Comparison of ENCODE assay signal across 8 cellular contexts in genomic region chr4:153248641-153249198, GRCh38. TPM values are rescaled to one million over a fixed set of nuclear protein-coding genes. Genes with fewer than 3 reads are reported as not detected.
DNase-seq lines count a peak whose midpoint lies in the region; ATAC-seq and TF ChIP-seq lines count a peak whose summit lies in the region.

No MANE protein-coding gene starts in this region.

- H3K27ac ChIP-seq in HL-60 (replicated peaks) (no peak overlapping the region), right atrium auricular region (peak overlapping the region; percentile 57 to 67), spleen (peak overlapping the region; percentile 8 to 80 (median 69))

- no peak for TF ChIP-seq POLR2A in spleen (IDR thresholded peaks at IDR 0.05)

- CTCF ChIA-PET in activated CD8-positive, alpha-beta T cell treated with anti-CD3 and anti-CD28 coated beads, Interleukin-2, amount 10 ng/mL, durations not matched to agents 7 days and 5 days (lab: Charles Lee): interaction anchor here (1.4 to 1.5 kb wide), 2 partner anchors 98 to 394 kb away, joined by 3 read pairs; no protein-coding TSS in a partner anchor

- WGBS in spleen, 5 donors: 18 to 19% (median 19%) methylated on average over 14 of the region's 14 CpGs

- peak overlapping the region; percentile 9 for H3K27ac Mint-ChIP-seq in activated CD8-positive, alpha-beta T cell treated with anti-CD3 and anti-CD28 coated beads, Interleukin-2, amount 10 ng/mL, durations not matched to agents 7 days and 5 days

- H3K9me3 Mint-ChIP-seq in activated CD8-positive, alpha-beta T cell treated with anti-CD3 and anti-CD28 coated beads, Interleukin-2, amount 10 ng/mL, durations not matched to agents 7 days and 5 days (ENCODE audit: insufficient read depth): no peaks in the 10 kb centered on the region

- H3K9me3 ChIP-seq in right atrium auricular region (no peaks in the 10 kb centered on the region), spleen (no peaks in the 10 kb centered on the region)

- H3K27me3 Mint-ChIP-seq in activated CD8-positive, alpha-beta T cell treated with anti-CD3 and anti-CD28 coated beads, Interleukin-2, amount 10 ng/mL, durations not matched to agents 7 days and 5 days (ENCODE audit: low read depth): peaks cover 7% of the 10 kb centered on the region

- peaks cover 14% of the 10 kb centered on the region for H3K4me1 Mint-ChIP-seq in activated CD8-positive, alpha-beta T cell treated with anti-CD3 and anti-CD28 coated beads, Interleukin-2, amount 10 ng/mL, durations not matched to agents 7 days and 5 days (ENCODE audit: low read depth)

- POLR2A ChIA-PET in activated CD8-positive, alpha-beta T cell treated with anti-CD3 and anti-CD28 coated beads, Interleukin-2, amount 10 ng/mL, durations not matched to agents 7 days and 5 days (lab: Charles Lee): no interaction called here

- intact Hi-C loops in spleen (cut with DNase I; ENCODE audit: low total_unique reads): no loop called here

- no peak for DNase-seq in HL-60 (ENCODE audit: low read depth in 1 of 2, low spot score in 1 of 2)
- no peak for DNase-seq in activated CD8-positive, alpha-beta T cell treated with anti-CD3 and anti-CD28 coated beads, Interleukin-2, amount 10 ng/mL, durations not matched to agents 7 days and 5 days
- DNase-seq in right atrium auricular region (ENCODE audit: low spot score): no peak
- peak; percentile 80 for DNase-seq in spleen
- no peak for DNase-seq in middle frontal gyrus (ENCODE audit: extremely low spot score, low spot score)
- DNase-seq in midbrain (lab: John Stamatoyannopoulos, UW): no peak
- DNase-seq in OCI-M1 (lab: John Stamatoyannopoulos, UW): no peak

- H3K27me3 ChIP-seq in HL-60 (ENCODE audit: insufficient read depth, poor library complexity, severe bottlenecking) (no peaks in the 10 kb centered on the region), right atrium auricular region (no peaks in the 10 kb centered on the region), spleen (replicated peaks in 1 of 7) (peaks cover 0 to 7% (median 0%) of the 10 kb centered on the region in 7 donors)

- H3K4me1 ChIP-seq in right atrium auricular region: peaks cover 0 to 26% of the 10 kb centered on the region in 2 donors
- H3K4me1 ChIP-seq in spleen: peaks cover 8 to 39% (median 19%) of the 10 kb centered on the region in 6 donors

- no peaks in the 10 kb centered on the region for H3K36me3 ChIP-seq in right atrium auricular region
- no peaks in the 10 kb centered on the region for H3K36me3 ChIP-seq in spleen

- ATAC-seq in GM18867 (IDR thresholded peaks at IDR 0.05; ENCODE audit: unreplicated experiment): peak; percentile 3
- no peak for ATAC-seq in activated CD8-positive, alpha-beta T cell treated with anti-CD3 and anti-CD28 coated beads, Interleukin-2, amount 10 ng/mL, durations not matched to agents 7 days and 5 days

- no peaks in the 10 kb centered on the region for H3K36me3 Mint-ChIP-seq in activated CD8-positive, alpha-beta T cell treated with anti-CD3 and anti-CD28 coated beads, Interleukin-2, amount 10 ng/mL, durations not matched to agents 7 days and 5 days (ENCODE audit: low read depth)

- TF ChIP-seq CTCF in HL-60 (IDR thresholded peaks at IDR 0.05; ENCODE audit: insufficient read depth, low read length) (no peak), right atrium auricular region (IDR thresholded peaks at IDR 0.05) (no peak), spleen (IDR thresholded peaks at IDR 0.05 in 8 of 11, conservative IDR thresholded peaks at IDR 0.05 in 3 of 11) (no peak)

- H3K4me3 Mint-ChIP-seq in activated CD8-positive, alpha-beta T cell treated with anti-CD3 and anti-CD28 coated beads, Interleukin-2, amount 10 ng/mL, durations not matched to agents 7 days and 5 days: peak overlapping the region; percentile 81

- peak overlapping the region; percentile 44 for H3K4me3 ChIP-seq in HL-60 (replicated peaks; ENCODE audit: insufficient read depth, low read length)
- H3K4me3 ChIP-seq in right atrium auricular region: peak overlapping the region; percentile 47 to 55
- peak overlapping the region; percentile 24 to 67 (median 46) for H3K4me3 ChIP-seq in spleen

RNA-seq across cellular contexts. Expression of gene TRIM2, which starts 44.5 kb away (rescaled TPM):
- under 1 TPM; 0.13 to 0.18 TPM for total RNA-seq in activated CD8-positive, alpha-beta T cell treated with anti-CD3 and anti-CD28 coated beads, Interleukin-2, amount 10 ng/mL, durations not matched to agents 7 days and 5 days
- total RNA-seq in right atrium auricular region: 10 to 100 TPM; 17.7 to 29.9 TPM
- total RNA-seq in spleen: 10 to 100 TPM; 28.1 to 77.9 (median 59.1) TPM
- 10 to 100 TPM in 1 of 3 donors, 1 to 10 TPM in 2; 3.2 to 13.3 (median 4.7) TPM for polyA plus RNA-seq in spleen

Comparison
In these comparisons a context has a peak if more than half of its experiments do, and no peak if none do; other contexts are left out.
1. RNA of gene TRIM2, which starts 44.5 kb away (total RNA-seq): 28.1 to 77.9 TPM in spleen and 17.7 to 29.9 TPM in right atrium auricular region; 0.13 to 0.18 TPM in activated CD8-positive, alpha-beta T cell treated with anti-CD3 and anti-CD28 coated beads, Interleukin-2, amount 10 ng/mL, durations not matched to agents 7 days and 5 days; every median in the first group is over 10 times any median in the second.
2. Peak in every context shown above with its lines, with median percentiles within 50 percentile points of each other: H3K4me3 ChIP-seq.